Comparison of ENCODE assay signal across 22 cellular contexts in genomic region chr3:48750906-48751305, GRCh38.
"Had no signal": no experiment of that assay in that cellular context is flagged by ENCODE, and none has a peak within 500 bp of the region (broad histone marks: within the 10 kb centered on the region; RNA-seq: fewer than 3 reads in every experiment).

No MANE protein-coding gene starts in this region.

- H3K4me3 Mint-ChIP-seq: activated CD4-positive, alpha-beta T cell treated with anti-CD3 and anti-CD28 coated beads for 36 hours; activated CD8-positive, alpha-beta T cell treated with anti-CD3 and anti-CD28 coated beads for 36 hours; activated naive CD8-positive, alpha-beta T cell treated with anti-CD3 and anti-CD28 coated beads, Interleukin-2, amount 10 ng/mL, durations not matched to agents 7 days and 5 days; activated T-cell treated with anti-CD3 and anti-CD28 coated beads, Interleukin-2, amount 50 U/mL, for 72 hours; natural killer cell treated with Interleukin-12 subunit alpha and Interleukin-12 subunit beta and Interleukin-15 and Interleukin-18, amount 100 ng/mL, for 72 hours; stimulated activated memory B cell treated with anti-CD40 and anti-IgM and Interleukin-4, amounts not matched to agents 10 μg/mL and 1 μg/mL and 100 μg/mL, for 72 hours had no signal

- H3K4me1 ChIP-seq: ascending aorta, colonic mucosa had no signal

- H3K27ac ChIP-seq: ascending aorta, cardiac muscle cell, colonic mucosa, epithelial cell of prostate, gastroesophageal sphincter, psoas muscle, right lobe of liver, transverse colon, WERI-Rb-1 had no signal

- DNase-seq: activated CD4-positive, alpha-beta T cell treated with anti-CD3 and anti-CD28 coated beads for 36 hours; activated CD8-positive, alpha-beta memory T cell treated with anti-CD3 and anti-CD28 coated beads, Interleukin-2, amount 50 U/mL, for 4 hours; activated CD8-positive, alpha-beta T cell treated with anti-CD3 and anti-CD28 coated beads for 36 hours; activated naive CD8-positive, alpha-beta T cell treated with anti-CD3 and anti-CD28 coated beads, Interleukin-2, amount 10 ng/mL, durations not matched to agents 7 days and 5 days; activated T-cell treated with anti-CD3 and anti-CD28 coated beads, Interleukin-2, amount 50 U/mL, for 72 hours; colonic mucosa; effector CD8-positive, alpha-beta T cell; hippocampal formation; occipital lobe; psoas muscle; right lobe of liver; spleen; stimulated activated CD4-positive, alpha-beta T cell treated with anti-CD3 and anti-CD28 coated beads, Interleukin-1b, Interleukin-23, amount 100 ng/mL, for 48 hours; T-helper 1 cell; transverse colon; WERI-Rb-1 had no signal

- ATAC-seq: activated CD4-positive, alpha-beta T cell treated with anti-CD3 and anti-CD28 coated beads for 36 hours; activated CD8-positive, alpha-beta T cell treated with anti-CD3 and anti-CD28 coated beads for 36 hours; activated T-cell treated with anti-CD3 and anti-CD28 coated beads, Interleukin-2, amount 50 U/mL, for 72 hours; gastroesophageal sphincter; natural killer cell treated with Interleukin-12 subunit alpha and Interleukin-12 subunit beta and Interleukin-15 and Interleukin-18, amount 100 ng/mL, for 72 hours; psoas muscle; right lobe of liver; stimulated activated memory B cell treated with anti-CD40 and anti-IgM and Interleukin-4, amounts not matched to agents 10 μg/mL and 1 μg/mL and 100 μg/mL, for 72 hours had no signal

- H3K4me3 ChIP-seq: ascending aorta, cardiac muscle cell, colonic mucosa, gastroesophageal sphincter, psoas muscle, right lobe of liver, spleen, transverse colon had no signal

- H3K27me3 ChIP-seq: ascending aorta, cardiac muscle cell, colonic mucosa, gastroesophageal sphincter, right lobe of liver, spleen, transverse colon had no signal

- H3K9me3 ChIP-seq: ascending aorta, colonic mucosa, gastroesophageal sphincter, psoas muscle, right lobe of liver, spleen, transverse colon had no signal

- H3K27me3 Mint-ChIP-seq: activated CD4-positive, alpha-beta T cell treated with anti-CD3 and anti-CD28 coated beads for 36 hours; activated CD8-positive, alpha-beta T cell treated with anti-CD3 and anti-CD28 coated beads for 36 hours; activated naive CD8-positive, alpha-beta T cell treated with anti-CD3 and anti-CD28 coated beads, Interleukin-2, amount 10 ng/mL, durations not matched to agents 7 days and 5 days; natural killer cell treated with Interleukin-12 subunit alpha and Interleukin-12 subunit beta and Interleukin-15 and Interleukin-18, amount 100 ng/mL, for 72 hours; stimulated activated memory B cell treated with anti-CD40 and anti-IgM and Interleukin-4, amounts not matched to agents 10 μg/mL and 1 μg/mL and 100 μg/mL, for 72 hours had no signal

- H3K4me1 Mint-ChIP-seq: activated CD4-positive, alpha-beta T cell treated with anti-CD3 and anti-CD28 coated beads for 36 hours; activated naive CD8-positive, alpha-beta T cell treated with anti-CD3 and anti-CD28 coated beads, Interleukin-2, amount 10 ng/mL, durations not matched to agents 7 days and 5 days; stimulated activated memory B cell treated with anti-CD40 and anti-IgM and Interleukin-4, amounts not matched to agents 10 μg/mL and 1 μg/mL and 100 μg/mL, for 72 hours had no signal

- H3K9me3 Mint-ChIP-seq: activated CD8-positive, alpha-beta T cell treated with anti-CD3 and anti-CD28 coated beads for 36 hours; activated naive CD8-positive, alpha-beta T cell treated with anti-CD3 and anti-CD28 coated beads, Interleukin-2, amount 10 ng/mL, durations not matched to agents 7 days and 5 days; activated T-cell treated with anti-CD3 and anti-CD28 coated beads, Interleukin-2, amount 50 U/mL, for 72 hours; natural killer cell treated with Interleukin-12 subunit alpha and Interleukin-12 subunit beta and Interleukin-15 and Interleukin-18, amount 100 ng/mL, for 72 hours; stimulated activated memory B cell treated with anti-CD40 and anti-IgM and Interleukin-4, amounts not matched to agents 10 μg/mL and 1 μg/mL and 100 μg/mL, for 72 hours had no signal

- H3K27ac Mint-ChIP-seq: activated CD4-positive, alpha-beta T cell treated with anti-CD3 and anti-CD28 coated beads for 36 hours; activated CD8-positive, alpha-beta T cell treated with anti-CD3 and anti-CD28 coated beads for 36 hours; activated naive CD8-positive, alpha-beta T cell treated with anti-CD3 and anti-CD28 coated beads, Interleukin-2, amount 10 ng/mL, durations not matched to agents 7 days and 5 days; activated T-cell treated with anti-CD3 and anti-CD28 coated beads, Interleukin-2, amount 50 U/mL, for 72 hours; natural killer cell treated with Interleukin-12 subunit alpha and Interleukin-12 subunit beta and Interleukin-15 and Interleukin-18, amount 100 ng/mL, for 72 hours; stimulated activated memory B cell treated with anti-CD40 and anti-IgM and Interleukin-4, amounts not matched to agents 10 μg/mL and 1 μg/mL and 100 μg/mL, for 72 hours had no signal
